8 cellular contexts compared by ENCODE assay signal in the genomic region with DNA sequence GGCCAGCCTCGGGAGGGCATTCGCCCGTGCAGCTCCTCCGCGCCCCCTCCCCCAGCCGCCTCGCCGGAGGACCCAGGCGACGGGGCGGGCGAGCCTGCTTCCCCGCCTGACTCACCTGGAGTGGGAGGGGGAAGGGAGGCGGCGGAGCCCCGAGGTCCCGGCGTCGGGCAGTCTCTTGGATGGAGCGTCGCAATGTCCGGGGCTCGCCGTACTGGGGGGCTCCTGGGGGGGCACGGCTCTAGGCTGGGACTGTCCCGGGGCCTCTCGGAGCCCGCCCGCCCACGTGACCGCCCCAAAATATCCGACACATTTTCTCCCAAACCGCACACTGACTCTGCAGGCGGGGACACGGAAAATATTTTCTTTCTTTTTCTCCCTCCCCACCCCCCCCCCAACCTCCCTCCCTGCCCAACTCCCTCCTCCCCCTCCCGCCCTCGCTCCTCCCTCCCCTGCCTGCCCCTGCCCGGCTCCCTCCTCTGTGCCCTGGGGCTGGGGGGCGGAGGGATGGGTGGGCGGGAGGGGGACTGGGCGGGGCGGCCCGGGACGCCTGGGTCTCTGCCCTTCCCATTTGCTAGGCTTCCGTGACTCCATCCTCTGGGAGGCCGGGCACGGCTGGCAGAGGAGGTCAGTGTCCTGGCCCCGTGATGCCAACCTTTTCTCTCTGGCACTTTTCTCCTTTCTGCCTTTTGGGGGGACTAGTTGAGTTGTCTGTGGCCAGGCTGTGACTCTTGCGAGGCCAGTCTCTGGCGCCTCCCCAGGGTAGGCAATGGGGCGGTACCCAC. TPM values are rescaled to one million over a fixed set of nuclear protein-coding genes. Genes with fewer than 3 reads are reported as not detected.
A peak's percentile ranks its signal among the peaks of the same experiment; 100 is the strongest.
DNase-seq lines count a peak whose midpoint lies in the region; ATAC-seq and TF ChIP-seq lines count a peak whose summit lies in the region.

A gene (minus strand): TSS at position 351 of the 782 bp plus-strand sequence. CDS start 4,664 bp downstream, outside the sequence.

- H3K27ac Mint-ChIP-seq in activated CD8-positive, alpha-beta T cell treated with anti-CD3 and anti-CD28 coated beads for 36 hours: peak within 1 kb of the TSS; percentile 87

- CTCF ChIA-PET in activated CD8-positive, alpha-beta T cell treated with anti-CD3 and anti-CD28 coated beads for 36 hours (lab: Charles Lee): interaction anchor here (0.7 to 4.6 kb wide), 2 partner anchors 19 to 20 kb away, joined by 3 to 23 read pairs; no protein-coding TSS in a partner anchor

- H3K9me3 ChIP-seq in ectodermal cell (ENCODE audit: control insufficient read depth, low read length) (no peaks in the 10 kb centered on the region), lung (ENCODE audit: control insufficient read depth in 2 of 2, insufficient read depth in 1 of 2, low read length in 1 of 2) (no peaks in the 10 kb centered on the region)

- H3K4me3 Mint-ChIP-seq in activated CD8-positive, alpha-beta T cell treated with anti-CD3 and anti-CD28 coated beads for 36 hours: peak within 1 kb of the TSS; percentile 81

- peak; percentile 74 for ATAC-seq in activated CD8-positive, alpha-beta T cell treated with anti-CD3 and anti-CD28 coated beads for 36 hours
- ATAC-seq in lung (ENCODE audit: insufficient read depth, low FRiP score): peak; percentile 63
- ATAC-seq in GM18870 (IDR thresholded peaks at IDR 0.05; ENCODE audit: unreplicated experiment): no peak

- H3K4me1 Mint-ChIP-seq in activated CD8-positive, alpha-beta T cell treated with anti-CD3 and anti-CD28 coated beads for 36 hours (ENCODE audit: low read depth): peaks cover 75% of the 10 kb centered on the region

- no peak for TF ChIP-seq CTCF in activated CD8-positive, alpha-beta T cell treated with anti-CD3 and anti-CD28 coated beads for 36 hours (IDR thresholded peaks at IDR 0.05)
- no peak for TF ChIP-seq CTCF in lung (IDR thresholded peaks at IDR 0.05; ENCODE audit: control extremely low read depth, extremely low read depth)

- DNase-seq in ELF-1 (ENCODE audit: low read depth, low spot score) (peak; percentile 57), M059J (ENCODE audit: low read depth) (peak; percentile 82), lung (ENCODE audit: low spot score) (peak; percentile 74), NCI-H774 (lab: John Stamatoyannopoulos, UW) (no peak)
- DNase-seq in activated CD8-positive, alpha-beta T cell treated with anti-CD3 and anti-CD28 coated beads for 36 hours: peak; percentile 76
- DNase-seq in stimulated activated CD8-positive, alpha-beta memory T cell treated with anti-CD3 and anti-CD28 coated beads, Interleukin-4, amount 100 ng/mL, for 48 hours: peak; percentile 75

- H3K27me3 Mint-ChIP-seq in activated CD8-positive, alpha-beta T cell treated with anti-CD3 and anti-CD28 coated beads for 36 hours: no peaks in the 10 kb centered on the region

- peak within 1 kb of the TSS; percentile 51 for H3K4me3 ChIP-seq in ectodermal cell (ENCODE audit: insufficient read depth, low read depth, low read length)
- peak within 1 kb of the TSS; percentile 44 for H3K4me3 ChIP-seq in lung

- H3K36me3 ChIP-seq in ectodermal cell (ENCODE audit: control insufficient read depth, insufficient read depth, low read length): no peaks in the 10 kb centered on the region
- peaks cover 0 to 6% of the 10 kb centered on the region in 2 donors for H3K36me3 ChIP-seq in lung (ENCODE audit: control insufficient read depth in 2 of 2, insufficient read depth in 2 of 2, low read length in 2 of 2)

- no peaks in the 10 kb centered on the region for H3K36me3 Mint-ChIP-seq in activated CD8-positive, alpha-beta T cell treated with anti-CD3 and anti-CD28 coated beads for 36 hours (ENCODE audit: low read depth)

- intact Hi-C loops in activated CD8-positive, alpha-beta T cell treated with anti-CD3 and anti-CD28 coated beads for 36 hours (cut with micrococcal nuclease): no loop called here

- no peaks in the 10 kb centered on the region for H3K9me3 Mint-ChIP-seq in activated CD8-positive, alpha-beta T cell treated with anti-CD3 and anti-CD28 coated beads for 36 hours

- 1% methylated on average over 47 to 48 of the region's 51 CpGs for WGBS in ectodermal cell, 2 experiments
- 1% methylated on average over 31 to 51 of the region's 51 CpGs for WGBS in lung, 2 donors

- H3K27me3 ChIP-seq in ectodermal cell (ENCODE audit: control insufficient read depth, insufficient read depth, low read length, poor library complexity, severe bottlenecking): peaks cover 5% of the 10 kb centered on the region
- no peaks in the 10 kb centered on the region for H3K27me3 ChIP-seq in lung (ENCODE audit: control insufficient read depth, insufficient read depth)

- H3K27ac ChIP-seq in ectodermal cell (ENCODE audit: insufficient read depth, low read depth, low read length, poor library complexity, severe bottlenecking) (no peak within 1 kb of the TSS), lung (ENCODE audit: low read depth in 1 of 2, low read length in 1 of 2) (peak within 1 kb of the TSS in 1 of 2 donors; percentile 87)

- POLR2A ChIA-PET in activated CD8-positive, alpha-beta T cell treated with anti-CD3 and anti-CD28 coated beads for 36 hours (lab: Charles Lee): interaction anchor here (0.6 to 5.5 kb wide), 10 partner anchors 12 to 67 kb away, joined by 3 to 47 read pairs (median 4); a partner anchor contains a TSS

- H3K4me1 ChIP-seq in ectodermal cell (ENCODE audit: control insufficient read depth, insufficient read depth, low read length) (peaks cover 42% of the 10 kb centered on the region), lung (ENCODE audit: control insufficient read depth in 2 of 2, insufficient read depth in 2 of 2, low read length in 2 of 2) (peaks cover 4 to 22% of the 10 kb centered on the region in 2 donors)

RNA-seq across cellular contexts. Expression of the gene that starts here (rescaled TPM):
- 16.7 and 22.1 TPM in 2 replicates for total RNA-seq in M059J (2014; rRNA removed; shearing (Covaris generic))
- total RNA-seq in activated CD8-positive, alpha-beta T cell treated with anti-CD3 and anti-CD28 coated beads for 36 hours: 10 to 100 TPM; 19.7 to 20.3 TPM
- 39.9 TPM for polyA plus RNA-seq in ectodermal cell (2013, experiment 1 of 4)
- polyA plus RNA-seq in ectodermal cell (2013, experiment 2 of 4): 33.6 TPM
- polyA plus RNA-seq in ectodermal cell (2013, experiment 3 of 4): 36.6 TPM
- 37.9 TPM for polyA plus RNA-seq in ectodermal cell (2013, experiment 4 of 4)
- total RNA-seq in lung: 10 to 100 TPM; 27.8 to 29.7 TPM
- 10 to 100 TPM; 12.0 to 14.2 TPM for polyA plus RNA-seq in lung
